In the genomic region with DNA sequence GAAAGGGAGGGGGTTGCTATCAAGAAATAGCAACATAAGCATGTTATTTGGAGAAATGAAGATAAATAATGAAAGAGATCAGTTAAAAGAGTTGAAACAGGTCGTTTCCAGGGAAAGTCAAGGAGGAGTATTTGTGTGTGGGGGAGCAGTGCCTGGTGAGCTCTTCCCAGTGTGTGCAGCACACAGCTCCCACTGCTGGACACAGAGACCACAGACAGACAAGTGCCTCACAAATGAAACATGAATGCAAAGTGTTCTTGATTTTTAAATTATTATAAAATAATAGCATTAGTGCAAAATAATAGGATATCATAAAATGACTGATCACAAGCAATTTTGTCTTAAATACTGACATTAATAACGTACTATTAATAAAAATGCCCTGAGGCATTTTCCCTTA, we compare ENCODE assay signal across 10 cellular contexts. TPM values are rescaled to one million over a fixed set of nuclear protein-coding genes. Genes with fewer than 3 reads are reported as not detected.
A peak's percentile ranks its signal among the peaks of the same experiment; 100 is the strongest.
DNase-seq lines count a peak whose midpoint lies in the region; ATAC-seq and TF ChIP-seq lines count a peak whose summit lies in the region.
"Had no signal": no experiment of that assay in that cellular context is flagged by ENCODE, and none has a peak within 500 bp of the region (broad histone marks: within the 10 kb centered on the region; RNA-seq: fewer than 3 reads in every experiment).

No MANE protein-coding gene starts in this region.

- H3K27ac ChIP-seq in AG04450 (ENCODE audit: low read depth, low read length) (no peak overlapping the region), adrenal gland (no peak overlapping the region), ovary (no peak overlapping the region)

- no peaks in the 10 kb centered on the region for H3K4me1 ChIP-seq in adrenal gland (replicated peaks in 1 of 2)
- H3K4me1 ChIP-seq in ovary (ENCODE audit: insufficient read depth): no peaks in the 10 kb centered on the region

- no peak for TF ChIP-seq EP300 in ovary (IDR thresholded peaks at IDR 0.05)

- H3K27me3 ChIP-seq in AG04450 (ENCODE audit: control insufficient read depth, insufficient read depth, low read length) (no peaks in the 10 kb centered on the region), adrenal gland (no peaks in the 10 kb centered on the region), ovary (no peaks in the 10 kb centered on the region)

- CTCF ChIA-PET in AG04450 (lab: Charles Lee): interaction anchor here (0.6 to 1.4 kb wide), 6 partner anchors 48 to 448 kb away, joined by 3 to 13 read pairs (median 6); no protein-coding TSS in a partner anchor

- intact Hi-C loops in adrenal gland (cut with DNase I) (no loop called here), ovary (cut with DNase I) (loop anchor here in 1 of 4 donors (2.0 kb wide), 1 partner anchor 75 kb away; no protein-coding TSS in a partner anchor)

- H3K9me3 ChIP-seq in AG04450 (ENCODE audit: control insufficient read depth, insufficient read depth, low read length) (no peaks in the 10 kb centered on the region), adrenal gland (replicated peaks in 1 of 3) (no peaks in the 10 kb centered on the region), ovary (no peaks in the 10 kb centered on the region)

- peak; percentile 61 for TF ChIP-seq CTCF in AG04450 (IDR thresholded peaks at IDR 0.05; ENCODE audit: low read depth, low read length)
- TF ChIP-seq CTCF in adrenal gland (IDR thresholded peaks at IDR 0.05): peak in 2 of 6 experiments; percentile 5 to 12
- no peak for TF ChIP-seq CTCF in ovary (IDR thresholded peaks at IDR 0.05)

- TF ChIP-seq POLR2A in adrenal gland (IDR thresholded peaks at IDR 0.05) (no peak), ovary (IDR thresholded peaks at IDR 0.05) (no peak)

- ATAC-seq in GM18868 (IDR thresholded peaks at IDR 0.05; ENCODE audit: unreplicated experiment): no peak

- H3K36me3 ChIP-seq in adrenal gland (replicated peaks in 1 of 2) (peaks cover 0 to 13% of the 10 kb centered on the region in 2 donors), ovary (no peaks in the 10 kb centered on the region)

- no peak for DNase-seq in AG04450 (ENCODE audit: low read depth, low spot score)
- peak; percentile 27 for DNase-seq in HPDE6-E6E7 (ENCODE audit: extremely low spot score)
- peak; percentile 32 for DNase-seq in astrocyte of the hippocampus (ENCODE audit: low read depth, low spot score)
- peak; percentile 18 for DNase-seq in iPS-NIHi11 (ENCODE audit: low spot score)
- DNase-seq in adrenal gland: no peak
- DNase-seq in ovary: no peak
- DNase-seq in HuH-7 (ENCODE audit: low spot score): no peak
- DNase-seq: NCI-H526; stimulated activated CD4-positive, alpha-beta T cell treated with anti-CD3 and anti-CD28 coated beads, Interleukin-15, amount 100 ng/mL, for 24 hours had no signal

- no peak overlapping the region for H3K4me3 ChIP-seq in AG04450 (ENCODE audit: low read depth, low read length)
- no peak overlapping the region for H3K4me3 ChIP-seq in adrenal gland
- H3K4me3 ChIP-seq in ovary: no peak overlapping the region

- WGBS in adrenal gland, 4 donors: 54 to 63% (median 60%) methylated on average over 2 of the region's 2 CpGs
- WGBS in ovary, 3 donors: 54 to 64% (median 54%) methylated on average over 2 of the region's 2 CpGs

- POLR2A ChIA-PET in AG04450 (lab: Yijun Ruan, JAX): interaction anchor here (0.6 kb wide), 1 partner anchor 250 kb away, joined by 5 read pairs; no protein-coding TSS in a partner anchor

RNA-seq across cellular contexts. Expression of a gene that starts 40.8 kb away (rescaled TPM):
- 12.7 and 18.6 TPM in 2 replicates for polyA plus RNA-seq in AG04450 (2011; rRNA removed)
- polyA minus RNA-seq in AG04450 (2011; rRNA and poly(A)+ RNA removed): 21.1 and 39.3 TPM in 2 replicates
- 100 to 1,000 TPM in 3 of 8 donors, 10 to 100 TPM in 5; 43.2 to 118 (median 68.0) TPM for total RNA-seq in adrenal gland
- 10 to 100 TPM in 2 of 3 donors, 1 to 10 TPM in 1; 9.2 to 18.3 (median 10.2) TPM for polyA plus RNA-seq in adrenal gland
- total RNA-seq in ovary: 100 to 1,000 TPM in 3 of 7 donors, 10 to 100 TPM in 4; 67.1 to 143 (median 89.8) TPM
- 10 to 100 TPM; 17.3 to 27.1 TPM for polyA plus RNA-seq in ovary

Comparison
In these comparisons a context has a peak if more than half of its experiments do, and no peak if none do; other contexts are left out.
1. DNase-seq: peak in HPDE6-E6E7 (single experiment), astrocyte of the hippocampus (single experiment) and iPS-NIHi11 (single experiment); none in AG04450 (single experiment), adrenal gland (0 of 7), ovary (0 of 5) and HuH-7 (single experiment).